In genomic region chrX:119948381-119948780, GRCh38 we compare ENCODE assay signal across 1 cellular context.
TF ChIP-seq lines count a peak whose summit lies in the region.

No MANE protein-coding gene starts in this region.

TF ChIP-seq in A549, 52 proteins besides CTCF, POLR2A, EP300 and RAD21 (continued from another document):
- TF ChIP-seq SREBF2 (IDR thresholded peaks at IDR 0.05) = no peak
